21 cellular contexts compared by ENCODE assay signal in the genomic region with DNA sequence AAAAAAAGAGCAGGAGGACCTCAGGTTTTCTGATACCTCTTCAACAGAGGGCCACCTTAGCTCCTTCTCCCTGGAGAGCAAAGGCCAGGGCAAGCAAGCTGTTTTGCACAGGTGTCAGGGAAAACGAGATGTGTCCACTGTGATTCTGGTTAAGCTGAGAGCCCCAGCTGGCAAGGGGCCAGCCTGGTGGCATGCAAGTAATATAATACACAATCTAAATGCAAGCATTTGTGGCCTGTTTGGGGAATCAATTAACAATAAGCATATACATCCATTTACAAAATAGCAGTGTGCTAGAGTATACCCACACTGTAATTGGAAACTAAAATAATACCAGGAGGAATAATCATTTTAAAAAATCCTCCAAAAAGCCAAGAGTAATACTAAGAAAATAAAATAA.
A peak's percentile ranks its signal among the peaks of the same experiment; 100 is the strongest.
DNase-seq lines count a peak whose midpoint lies in the region; ATAC-seq and TF ChIP-seq lines count a peak whose summit lies in the region.
"Had no signal": no experiment of that assay in that cellular context is flagged by ENCODE, and none has a peak within 500 bp of the region (broad histone marks: within the 10 kb centered on the region; RNA-seq: fewer than 3 reads in every experiment).

No MANE protein-coding gene starts in this region.

- in situ Hi-C loops in astrocyte of the spinal cord (cut with HindIII; ENCODE audit: low sequenced_read_pairs): no loop called here

- ATAC-seq in HG02623 (IDR thresholded peaks at IDR 0.05; ENCODE audit: unreplicated experiment) (no peak), aorta (ENCODE audit: low FRiP score) (no peak)
- ATAC-seq: activated CD8-positive, alpha-beta T cell treated with anti-CD3 and anti-CD28 coated beads for 36 hours; esophagus mucosa; gastroesophageal sphincter; GM23338; left colon; T-helper 17 cell had no signal

- H3K27me3 ChIP-seq in tibial artery: no peaks in the 10 kb centered on the region
- H3K27me3 ChIP-seq in aorta (ENCODE audit: control insufficient read depth in 1 of 2, insufficient read depth in 2 of 2, low read length in 1 of 2): no peaks in the 10 kb centered on the region
- H3K27me3 ChIP-seq: cardiac muscle cell, gastroesophageal sphincter, neutrophil had no signal

- H3K4me1 ChIP-seq in tibial artery (peaks cover 0 to 88% (median 67%) of the 10 kb centered on the region in 4 donors), aorta (ENCODE audit: control insufficient read depth in 1 of 2, insufficient read depth in 2 of 2, low read length in 2 of 2) (peaks cover 9 to 13% of the 10 kb centered on the region in 2 donors)

- H3K4me3 ChIP-seq in astrocyte of the spinal cord (ENCODE audit: low read depth, low read length) (no peak overlapping the region), tibial artery (no peak overlapping the region), aorta (ENCODE audit: low read length in 2 of 2) (no peak overlapping the region)
- H3K4me3 ChIP-seq: cardiac muscle cell, gastroesophageal sphincter, GM23338 had no signal

- peak; percentile 14 for DNase-seq in NCI-H345 (lab: John Stamatoyannopoulos, UW)
- no peak for DNase-seq in NCI-H345 treated with DMSO at 0.1 percent for 48 hours (lab: John Stamatoyannopoulos, UW; ENCODE audit: unreplicated experiment)
- DNase-seq in NCI-H2107 (lab: John Stamatoyannopoulos, UW): peak; percentile 59
- peak; percentile 16 for DNase-seq in astrocyte of the spinal cord (ENCODE audit: low read depth, low spot score)
- no peak for DNase-seq in tibial artery
- DNase-seq in aorta: no peak
- DNase-seq in activated naive CD4-positive, alpha-beta T cell (lab: John Stamatoyannopoulos, UW): no peak
- DNase-seq: activated CD8-positive, alpha-beta T cell treated with anti-CD3 and anti-CD28 coated beads for 36 hours; activated naive CD8-positive, alpha-beta T cell treated with anti-CD3 and anti-CD28 coated beads, Interleukin-2, amount 10 ng/mL, durations not matched to agents 7 days and 5 days; activated T-cell treated with anti-CD3 and anti-CD28 coated beads, Interleukin-2, amount 50 U/mL, for 48 hours; left colon; NCI-H2081 treated with DMSO at 0.1 percent for 48 hours; stimulated activated CD4-positive, alpha-beta T cell treated with anti-CD3 and anti-CD28 coated beads, Interleukin-12 subunit alpha, Interleukin-12 subunit beta, amount 100 ng/mL, for 4 hours; T-helper 17 cell; WERI-Rb-1 had no signal

- H3K36me3 ChIP-seq in tibial artery: no peaks in the 10 kb centered on the region
- no peaks in the 10 kb centered on the region for H3K36me3 ChIP-seq in aorta (ENCODE audit: control insufficient read depth in 1 of 2, insufficient read depth in 2 of 2, low read length in 1 of 2)
- H3K36me3 ChIP-seq: cardiac muscle cell, gastroesophageal sphincter, neutrophil, WERI-Rb-1 had no signal

- TF ChIP-seq CTCF in astrocyte of the spinal cord (IDR thresholded peaks at IDR 0.05; ENCODE audit: low read depth, low read length) (no peak), tibial artery (IDR thresholded peaks at IDR 0.05) (no peak)

- WGBS in aorta, 2 donors: 16 to 46% methylated on average over 1 of the region's 1 CpG

- H3K9me3 ChIP-seq in tibial artery: no peaks in the 10 kb centered on the region
- no peaks in the 10 kb centered on the region for H3K9me3 ChIP-seq in aorta (ENCODE audit: control insufficient read depth, low read length)
- H3K9me3 ChIP-seq: gastroesophageal sphincter, neutrophil had no signal

- intact Hi-C loops in tibial artery (cut with DNase I; ENCODE audit: low total_unique reads): no loop called here
- intact Hi-C loops in aorta (cut with DNase I): no loop called here

- H3K27ac ChIP-seq in tibial artery: peak overlapping the region; percentile 77 to 88
- H3K27ac ChIP-seq in aorta (ENCODE audit: low read depth in 1 of 2, low read length in 2 of 2): peak overlapping the region in 1 of 2 donors; percentile 88
- H3K27ac ChIP-seq: cardiac muscle cell, neutrophil, WERI-Rb-1 had no signal

Comparison
In these comparisons a context has a peak if more than half of its experiments do, and no peak if none do; other contexts are left out.
1. DNase-seq: peak in NCI-H345 (single experiment), NCI-H2107 (single experiment) and astrocyte of the spinal cord (single experiment); none in NCI-H345 treated with DMSO at 0.1 percent for 48 hours (single experiment), tibial artery (0 of 2), aorta (0 of 2) and activated naive CD4-positive, alpha-beta T cell (0 of 4).